Comparison of ENCODE assay signal across 8 cellular contexts in genomic region chr1:226083303-226084101, GRCh38. TPM values are rescaled to one million over a fixed set of nuclear protein-coding genes. Genes with fewer than 3 reads are reported as not detected.
DNase-seq lines count a peak whose midpoint lies in the region; ATAC-seq, FAIRE-seq and TF ChIP-seq lines count a peak whose summit lies in the region.

No MANE protein-coding gene starts in this region.

- H3K27ac Mint-ChIP-seq in CD14-positive monocyte, result peak overlapping the region in 6 of 7 donors; percentile 56 to 88 (median 78)

- 0 out of 4 replicates have a peak, but pooled peaks of 1 of the 2 experiments have one; percentile 0 for TF ChIP-seq RAD21 in H1 (IDR thresholded peaks at IDR 0.05 in 1 of 2, conservative IDR thresholded peaks at IDR 0.05 in 1 of 2; ENCODE audit: low read depth in 2 of 2, low read length in 2 of 2)

- no peak overlapping the region for H3K56ac ChIP-seq in H1 (replicated peaks; ENCODE audit: insufficient read length, low read depth, low read length)

- peaks cover 0 to 11% (median 9%) of the 10 kb centered on the region in 4 experiments; a peak in 3 of 7 replicates for H3K27me3 ChIP-seq in H1 (replicated peaks in 1 of 4; ENCODE audit: control insufficient read depth in 3 of 4, extremely low read depth in 1 of 4, insufficient read depth in 3 of 4, low read length in 3 of 4)

- H3K4me2 ChIP-seq in H1 (ENCODE audit: insufficient read depth in 1 of 2, low read depth in 2 of 2, low read length in 2 of 2), result peak overlapping the region; percentile 70 to 88

- H2BK12ac ChIP-seq in H1 (ENCODE audit: low read depth, low read length), result 0 out of 2 replicates have a peak overlapping the region, but pooled peaks have one; percentile 1

- peak overlapping the region; percentile 65 for H4K91ac ChIP-seq in H1 (replicated peaks; ENCODE audit: insufficient read length, low read length)

- H3K4me3 ChIP-seq in H1 (ENCODE audit: extremely low read depth in 1 of 4, insufficient read depth in 2 of 4, low read depth in 3 of 4, low read length in 4 of 4), result peak overlapping the region; percentile 60 to 81 (median 71)

- intact Hi-C loops in CD14-positive monocyte (cut with micrococcal nuclease), result loop anchor here in 1 of 2 donors (5.0 kb wide), 1 partner anchor 39 kb away; no protein-coding TSS in a partner anchor

- H3K27ac ChIP-seq in H1 (ENCODE audit: low read depth, low read length), result no peak overlapping the region

- H2BK120ac ChIP-seq in H1 (replicated peaks; ENCODE audit: low read depth, low read length), result peak overlapping the region; percentile 78

- H3K14ac ChIP-seq in H1 (ENCODE audit: insufficient read length), result no peak overlapping the region

- peaks cover 10 to 31% (median 17%) of the 10 kb centered on the region in 3 donors for H3K27me3 Mint-ChIP-seq in CD14-positive monocyte (ENCODE audit: low read depth in 3 of 3)

- H3K36me3 Mint-ChIP-seq in CD14-positive monocyte, result no peaks in the 10 kb centered on the region

- CTCF ChIA-PET in H1 (lab: Charles Lee; ENCODE audit: partially characterized antibody), result interaction anchor here (0.8 to 4.7 kb wide), 11 partner anchors 13 to 117 kb away, joined by 3 to 28 read pairs (median 5); partner anchors contain the start of gene H3-3A

- peak overlapping the region; percentile 48; the same call in 1 of the 2 replicates for H2AFZ ChIP-seq in H1 (ENCODE audit: low read length)

- H3K18ac ChIP-seq in H1 (ENCODE audit: extremely low read depth, low read length), result peak overlapping the region; percentile 85; the same call in 1 of the 2 replicates

- peak overlapping the region; percentile 77 for H4K5ac ChIP-seq in H1 (ENCODE audit: insufficient read length, low read depth, low read length)

- H2BK15ac ChIP-seq in H1 (ENCODE audit: low read length), result no peak overlapping the region

- no peaks in the 10 kb centered on the region for H4K20me1 ChIP-seq in H1 (replicated peaks in 1 of 2; ENCODE audit: control insufficient read depth in 1 of 2, insufficient read depth in 2 of 2, low read length in 2 of 2)

- no peaks in the 10 kb centered on the region for H3K79me2 ChIP-seq in H1 (ENCODE audit: control insufficient read depth in 1 of 2, insufficient read depth in 2 of 2, low read length in 2 of 2)

- DNase-seq in CD14-positive monocyte (ENCODE audit: low spot score) (peak; percentile 81), GM19238 (ENCODE audit: insufficient read length, low spot score) (peak; percentile 92), NCI-H82 (lab: John Stamatoyannopoulos, UW) (peak; percentile 94), H1 (ENCODE audit: low read depth in 1 of 2, low spot score in 2 of 2) (peak in 1 of 2 experiments; percentile 98), mesenteric fat pad (ENCODE audit: low spot score) (peak; percentile 96)
- DNase-seq in activated CD8-positive, alpha-beta memory T cell treated with anti-CD3 and anti-CD28 coated beads for 1 hour (ENCODE audit: extremely low read depth in 1 of 2, low read depth in 1 of 2), result peak; percentile 72 to 96
- peak; percentile 82 to 88 for DNase-seq in stimulated activated CD8-positive, alpha-beta memory T cell treated with anti-CD3 and anti-CD28 coated beads, Interleukin-15, amount 100 ng/mL, for 4 hours (ENCODE audit: low read depth in 2 of 2)

- no peak overlapping the region for H2BK20ac ChIP-seq in H1 (ENCODE audit: low read length)

- peak overlapping the region; percentile 69 for H4K8ac ChIP-seq in H1 (ENCODE audit: extremely low read depth, insufficient read depth, low read length)

- no peaks in the 10 kb centered on the region for H3K9me3 ChIP-seq in H1 (ENCODE audit: insufficient read depth in 2 of 2, low read depth in 1 of 2, low read length in 1 of 2)

- 2% methylated on average over 63 of the region's 75 CpGs; no CpG with 5 or more reads in 1 of the 2 experiments for WGBS in H1 (ENCODE audit: extremely low coverage in 1 of 2, insufficient coverage in 1 of 2, insufficient read length in 1 of 2, insufficient replicate concordance in 2 of 2, low coverage in 1 of 2, low lambda C conversion rate in 2 of 2, missing lambda C conversion rate in 1 of 2), 2 experiments

- H3K23me2 ChIP-seq in H1 (ENCODE audit: low read depth, low read length), result peaks cover 5% of the 10 kb centered on the region; the same call in 1 of the 2 replicates

- TF ChIP-seq EP300 in H1 (IDR thresholded peaks at IDR 0.05; ENCODE audit: borderline replicate concordance in 1 of 2, low read depth in 2 of 2, low read length in 2 of 2), result no peak

- POLR2A ChIA-PET in H1 (lab: Charles Lee; ENCODE audit: partially characterized antibody), result interaction anchor here (0.7 to 5.7 kb wide), 17 partner anchors 9 to 226 kb away, joined by 3 to 51 read pairs (median 7); partner anchors contain the start of genes H3-3A, LIN9 and SDE2

- peak overlapping the region; percentile 96 to 97 for H3K4me3 Mint-ChIP-seq in CD14-positive monocyte

- H3K23ac ChIP-seq in H1 (ENCODE audit: insufficient read length), result no peak overlapping the region

- no peak for TF ChIP-seq CTCF in CD14-positive monocyte (IDR thresholded peaks at IDR 0.05)
- no peak for TF ChIP-seq CTCF in H1 (IDR thresholded peaks at IDR 0.05; ENCODE audit: control extremely low read depth in 1 of 3, insufficient read depth in 1 of 3, low read depth in 1 of 3, low read length in 3 of 3)

- peaks cover 0 to 2% (median 0%) of the 10 kb centered on the region in 7 donors for H3K9me3 Mint-ChIP-seq in CD14-positive monocyte

- no peak overlapping the region for H2AK5ac ChIP-seq in H1 (ENCODE audit: low read depth, low read length)

- H2BK5ac ChIP-seq in H1 (ENCODE audit: low read depth, low read length), result peak overlapping the region; percentile 13; the same call in 1 of the 2 replicates

- peak; percentile 85 for ATAC-seq in HG03378 (IDR thresholded peaks at IDR 0.05; ENCODE audit: unreplicated experiment)

- H3K4me1 ChIP-seq in H1 (replicated peaks in 1 of 4; ENCODE audit: control insufficient read depth in 3 of 4, insufficient read depth in 4 of 4, low read length in 3 of 4), result peaks cover 0 to 5% (median 3%) of the 10 kb centered on the region in 4 experiments; a peak in 5 of 7 replicates

- no peak overlapping the region for H3K4ac ChIP-seq in H1 (replicated peaks; ENCODE audit: insufficient read length, low read depth, low read length)

- no peaks in the 10 kb centered on the region for H3K79me1 ChIP-seq in H1 (ENCODE audit: low read depth, low read length)

- peak overlapping the region in 1 of 4 experiments; percentile 27; a peak in 2 of 7 replicates for H3K9ac ChIP-seq in H1 (replicated peaks in 1 of 4; ENCODE audit: extremely low read depth in 1 of 4, low read depth in 3 of 4, low read length in 3 of 4)

- no peak for FAIRE-seq in H1 (lab: Jason Lieb, UNC)

- no peak for TF ChIP-seq POLR2A in H1 (IDR thresholded peaks at IDR 0.05; ENCODE audit: control extremely low read depth in 1 of 2, low read depth in 2 of 2, low read length in 2 of 2)

- H3K4me1 Mint-ChIP-seq in CD14-positive monocyte, result peaks cover 8% of the 10 kb centered on the region

- H3K36me3 ChIP-seq in H1 (ENCODE audit: control insufficient read depth in 2 of 4, insufficient read depth in 4 of 4, low read length in 3 of 4), result no peaks in the 10 kb centered on the region

TF ChIP-seq in H1, 55 proteins besides CTCF, POLR2A, EP300 and RAD21 (continues in another document):
- TF ChIP-seq ATF3 (IDR thresholded peaks at IDR 0.05; ENCODE audit: insufficient read depth, low read depth, low read length) (peak; percentile 79), KDM4A (IDR thresholded peaks at IDR 0.05; ENCODE audit: low read depth, low read length, severe bottlenecking) (peak; percentile 92), GTF2F1 (IDR thresholded peaks at IDR 0.05; ENCODE audit: borderline replicate concordance, low read depth, low read length) (peak; percentile 34; the same call in 1 of the 2 replicates), SRF (IDR thresholded peaks at IDR 0.05; ENCODE audit: low read depth, low read length) (no peak), ASH2L (IDR thresholded peaks at IDR 0.05; ENCODE audit: low read length) (peak; percentile 45), E2F6 (IDR thresholded peaks at IDR 0.05) (peak; percentile 78), BACH1 (IDR thresholded peaks at IDR 0.05; ENCODE audit: low read length) (peak; percentile 43; the same call in 1 of the 2 replicates), CBX5 (IDR thresholded peaks at IDR 0.05; ENCODE audit: low read depth, low read length) (no peak), MAX (IDR thresholded peaks at IDR 0.05) (peak; percentile 81), KDM1A (IDR thresholded peaks at IDR 0.05; ENCODE audit: borderline replicate concordance, low read length) (no peak), HDAC6 (IDR thresholded peaks at IDR 0.05; ENCODE audit: low read depth, low read length) (no peak), SP4 (IDR thresholded peaks at IDR 0.05; ENCODE audit: low read length) (no peak), TAF1 (IDR thresholded peaks at IDR 0.05; ENCODE audit: low read depth, low read length) (peak; percentile 49; the same call in 1 of the 2 replicates), RFX5 (IDR thresholded peaks at IDR 0.05; ENCODE audit: borderline replicate concordance, low read depth, low read length) (no peak), CEBPB (IDR thresholded peaks at IDR 0.05; ENCODE audit: low read depth, low read length) (no peak), CREB1 (IDR thresholded peaks at IDR 0.05) (peak; percentile 37)

RNA-seq across cellular contexts. Expression of gene H3-3A, which starts 21.0 kb away (rescaled TPM):
- polyA plus RNA-seq in CD14-positive monocyte (1,000 to 10,000 TPM; 1,812 to 1,826 TPM), H1 (2011; rRNA removed) (760 and 1,157 TPM in 2 replicates)
- total RNA-seq in H1 (2021; fragmentation: NEBNext Ultra II Directional; extraction: Animal tissue kit (Norgen Biotek cat#: 25700)), result 1,213 and 1,223 TPM in 2 replicates
- 1,155 TPM for polyA plus RNA-seq in H1 (2011; cell fraction: cytosol; rRNA removed)
- 408 TPM for polyA plus RNA-seq in H1 (2011; cell fraction: nucleus; rRNA removed)
- 555 to 853 TPM (median 714 TPM) in 4 replicates for polyA plus RNA-seq in H1 (2012, experiment 1 of 2)
- polyA plus RNA-seq in H1 (2012, experiment 2 of 2), result 650 TPM
- polyA plus RNA-seq in H1 (2013, experiment 1 of 2), result 1,534 TPM
- 1,619 TPM for polyA plus RNA-seq in H1 (2013, experiment 2 of 2)
- 222 and 228 TPM in 2 replicates for polyA minus RNA-seq in H1 (2011; rRNA and poly(A)+ RNA removed)
- polyA minus RNA-seq in H1 (2011; cell fraction: cytosol; rRNA and poly(A)+ RNA removed), result 287 TPM
- polyA minus RNA-seq in H1 (2011; cell fraction: nucleus; rRNA and poly(A)+ RNA removed), result 109 TPM
- 321 TPM for total RNA-seq in mesenteric fat pad
